In the genomic region with DNA sequence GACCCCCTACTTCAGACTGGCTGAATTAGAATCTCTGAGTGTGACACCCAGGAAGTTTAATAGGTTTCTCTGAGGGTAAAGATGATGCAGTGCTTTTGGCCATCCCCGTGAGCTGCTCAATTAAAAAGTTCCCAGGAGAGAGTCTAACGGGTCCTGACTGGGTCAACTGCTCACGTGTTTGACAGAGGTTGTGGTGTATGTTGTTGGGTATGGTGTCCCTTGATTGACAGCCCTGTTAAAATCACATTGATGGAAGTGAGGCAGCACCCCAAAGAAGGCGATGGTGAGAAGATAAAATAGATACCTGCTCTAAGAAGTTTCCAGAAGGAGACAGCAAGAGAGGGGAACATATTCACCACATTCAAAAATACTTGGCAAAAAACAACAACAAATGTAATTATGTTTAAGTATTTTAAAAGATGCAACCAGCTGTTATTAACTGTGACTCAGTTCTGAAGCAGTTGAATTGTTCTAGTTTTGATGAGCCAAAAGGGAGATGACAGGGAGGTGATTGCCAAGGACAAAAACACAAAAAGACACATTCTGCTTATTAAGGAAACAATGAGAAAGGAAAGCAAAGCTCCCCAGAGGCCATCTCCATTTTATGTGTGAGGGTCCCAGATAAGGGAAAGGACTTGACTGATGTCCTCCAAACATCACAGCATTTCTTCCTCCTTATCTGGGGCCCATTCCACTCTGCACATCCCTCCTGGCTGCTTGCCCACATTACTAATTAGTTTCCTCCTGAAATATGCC, we compare ENCODE assay signal across 1 cellular context.
TF ChIP-seq lines count a peak whose summit lies in the region.

No MANE protein-coding gene starts in this region.

TF ChIP-seq in K562, 482 proteins besides CTCF, POLR2A, EP300 and RAD21 (continued from another document and continues in another):
- TF ChIP-seq, protein P1, sequence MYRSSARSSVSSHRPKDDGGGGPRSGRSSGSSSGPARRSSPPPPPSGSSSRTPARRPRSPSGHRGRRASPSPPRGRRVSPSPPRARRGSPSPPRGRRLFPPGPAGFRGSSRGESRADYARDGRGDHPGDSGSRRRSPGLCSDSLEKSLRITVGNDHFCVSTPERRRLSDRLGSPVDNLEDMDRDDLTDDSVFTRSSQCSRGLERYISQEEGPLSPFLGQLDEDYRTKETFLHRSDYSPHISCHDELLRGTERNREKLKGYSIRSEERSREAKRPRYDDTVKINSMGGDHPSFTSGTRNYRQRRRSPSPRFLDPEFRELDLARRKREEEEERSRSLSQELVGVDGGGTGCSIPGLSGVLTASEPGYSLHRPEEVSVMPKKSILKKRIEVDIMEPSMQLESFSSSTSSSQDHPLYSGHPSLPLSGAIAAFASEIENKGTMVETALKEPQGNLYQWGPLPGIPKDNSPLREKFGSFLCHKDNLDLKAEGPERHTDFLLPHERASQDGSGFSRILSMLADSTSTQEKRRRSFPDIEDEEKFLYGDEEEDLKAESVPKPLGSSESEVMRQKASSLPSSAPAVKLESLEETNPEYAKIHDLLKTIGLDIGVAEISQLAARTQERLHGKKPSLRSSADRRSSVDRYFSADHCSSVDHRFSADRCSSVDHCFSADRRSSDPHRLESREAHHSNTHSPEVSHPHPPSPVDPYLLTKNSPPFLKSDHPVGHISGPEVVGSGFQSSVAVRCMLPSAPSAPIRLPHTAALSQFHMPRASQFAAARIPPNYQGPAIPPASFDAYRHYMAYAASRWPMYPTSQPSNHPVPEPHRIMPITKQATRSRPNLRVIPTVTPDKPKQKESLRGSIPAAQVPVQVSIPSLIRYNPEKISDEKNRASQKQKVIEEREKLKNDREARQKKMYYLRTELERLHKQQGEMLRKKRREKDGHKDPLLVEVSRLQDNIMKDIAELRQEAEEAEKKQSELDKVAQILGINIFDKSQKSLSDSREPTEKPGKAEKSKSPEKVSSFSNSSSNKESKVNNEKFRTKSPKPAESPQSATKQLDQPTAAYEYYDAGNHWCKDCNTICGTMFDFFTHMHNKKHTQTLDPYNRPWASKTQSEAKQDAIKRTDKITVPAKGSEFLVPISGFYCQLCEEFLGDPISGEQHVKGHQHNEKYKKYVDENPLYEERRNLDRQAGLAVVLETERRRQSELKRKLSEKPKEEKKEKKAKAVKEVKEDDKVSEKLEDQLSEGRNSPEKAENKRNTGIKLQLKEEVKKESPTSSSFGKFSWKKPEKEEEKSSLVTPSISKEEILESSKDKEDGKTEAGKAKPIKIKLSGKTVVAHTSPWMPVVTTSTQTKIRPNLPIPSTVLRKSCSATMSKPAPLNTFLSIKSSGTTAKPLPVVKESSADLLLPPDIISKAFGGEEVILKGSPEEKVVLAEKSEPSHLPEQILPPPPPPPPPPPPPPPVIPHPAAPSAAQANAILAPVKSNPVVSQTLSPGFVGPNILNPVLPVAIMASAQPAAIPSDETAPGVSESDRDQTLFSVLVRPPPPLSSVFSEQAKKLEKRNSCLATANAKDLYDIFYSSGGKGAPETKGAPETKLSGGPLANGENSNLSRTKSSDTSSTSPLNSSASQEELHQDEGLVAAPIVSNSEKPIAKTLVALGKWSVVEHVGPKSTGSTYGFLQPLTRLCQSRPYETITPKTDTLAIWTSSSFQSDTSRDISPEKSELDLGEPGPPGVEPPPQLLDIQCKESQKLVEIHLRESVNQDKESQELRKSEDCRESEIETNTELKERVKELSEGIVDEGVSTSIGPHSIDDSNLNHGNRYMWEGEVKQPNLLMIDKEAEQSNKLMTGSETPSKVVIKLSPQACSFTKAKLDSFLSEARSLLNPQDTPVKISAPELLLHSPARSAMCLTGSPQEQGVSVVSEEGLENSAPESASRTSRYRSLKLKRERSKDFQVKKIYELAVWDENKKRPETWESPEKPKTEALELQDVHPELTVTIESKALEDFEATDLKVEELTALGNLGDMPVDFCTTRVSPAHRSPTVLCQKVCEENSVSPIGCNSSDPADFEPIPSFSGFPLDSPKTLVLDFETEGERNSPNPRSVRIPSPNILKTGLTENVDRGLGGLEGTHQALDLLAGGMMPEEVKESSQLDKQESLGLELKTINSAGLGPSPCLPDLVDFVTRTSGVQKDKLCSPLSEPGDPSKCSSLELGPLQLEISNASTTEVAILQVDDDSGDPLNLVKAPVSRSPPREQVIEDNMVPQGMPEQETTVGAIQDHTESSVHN (IDR thresholded peaks at IDR 0.05; ENCODE audit: borderline replicate concordance in 1 of 2, low read depth in 1 of 2): no peak
- TF ChIP-seq ZNF707 (CRISPR knock-in tag; conservative IDR thresholded peaks at IDR 0.05) (no peak), PRPF4 (IDR thresholded peaks at IDR 0.05; ENCODE audit: insufficient read depth, low read depth, low read length, poor library complexity, severe bottlenecking) (no peak), PCBP1 (IDR thresholded peaks at IDR 0.05; ENCODE audit: low read depth, low read length, poor library complexity, severe bottlenecking) (no peak), ZBTB8A (IDR thresholded peaks at IDR 0.05; ENCODE audit: partially characterized antibody) (no peak), SRSF1 (IDR thresholded peaks at IDR 0.05; ENCODE audit: low read depth, low read length) (no peak), FOS (IDR thresholded peaks at IDR 0.05; ENCODE audit: extremely low read depth, insufficient read length) (no peak), ZNF780A (CRISPR knock-in tag; IDR thresholded peaks at IDR 0.05) (no peak), MCM5 (IDR thresholded peaks at IDR 0.05; ENCODE audit: low read depth) (no peak), TCFL5 (CRISPR knock-in tag; conservative IDR thresholded peaks at IDR 0.05) (no peak), CBFA2T3 (IDR thresholded peaks at IDR 0.05) (peak; percentile 92), NCOR1 (IDR thresholded peaks at IDR 0.05) (peak; percentile 78), GATA2 (CRISPR knock-in tag; IDR thresholded peaks at IDR 0.05) (peak; percentile 17; the same call in 1 of the 2 replicates), ILK (tag; IDR thresholded peaks at IDR 0.05; ENCODE audit: borderline replicate concordance, low read depth) (no peak), ETS2 (tag; IDR thresholded peaks at IDR 0.05; ENCODE audit: borderline replicate concordance, poor library complexity, severe bottlenecking) (no peak), ZC3H11A (IDR thresholded peaks at IDR 0.05; ENCODE audit: low read depth, low read length) (no peak), EGR1 (conservative IDR thresholded peaks at IDR 0.05) (no peak), TAF9B (IDR thresholded peaks at IDR 0.05; ENCODE audit: partially characterized antibody) (peak; percentile 14), CHD2 (IDR thresholded peaks at IDR 0.05; ENCODE audit: low read depth, low read length) (no peak), CREM (IDR thresholded peaks at IDR 0.05; ENCODE audit: low read depth) (no peak), TAL1 (IDR thresholded peaks at IDR 0.05) (peak; percentile 72), SOX6 (IDR thresholded peaks at IDR 0.05) (peak; percentile 93)
- TF ChIP-seq, protein P2, sequence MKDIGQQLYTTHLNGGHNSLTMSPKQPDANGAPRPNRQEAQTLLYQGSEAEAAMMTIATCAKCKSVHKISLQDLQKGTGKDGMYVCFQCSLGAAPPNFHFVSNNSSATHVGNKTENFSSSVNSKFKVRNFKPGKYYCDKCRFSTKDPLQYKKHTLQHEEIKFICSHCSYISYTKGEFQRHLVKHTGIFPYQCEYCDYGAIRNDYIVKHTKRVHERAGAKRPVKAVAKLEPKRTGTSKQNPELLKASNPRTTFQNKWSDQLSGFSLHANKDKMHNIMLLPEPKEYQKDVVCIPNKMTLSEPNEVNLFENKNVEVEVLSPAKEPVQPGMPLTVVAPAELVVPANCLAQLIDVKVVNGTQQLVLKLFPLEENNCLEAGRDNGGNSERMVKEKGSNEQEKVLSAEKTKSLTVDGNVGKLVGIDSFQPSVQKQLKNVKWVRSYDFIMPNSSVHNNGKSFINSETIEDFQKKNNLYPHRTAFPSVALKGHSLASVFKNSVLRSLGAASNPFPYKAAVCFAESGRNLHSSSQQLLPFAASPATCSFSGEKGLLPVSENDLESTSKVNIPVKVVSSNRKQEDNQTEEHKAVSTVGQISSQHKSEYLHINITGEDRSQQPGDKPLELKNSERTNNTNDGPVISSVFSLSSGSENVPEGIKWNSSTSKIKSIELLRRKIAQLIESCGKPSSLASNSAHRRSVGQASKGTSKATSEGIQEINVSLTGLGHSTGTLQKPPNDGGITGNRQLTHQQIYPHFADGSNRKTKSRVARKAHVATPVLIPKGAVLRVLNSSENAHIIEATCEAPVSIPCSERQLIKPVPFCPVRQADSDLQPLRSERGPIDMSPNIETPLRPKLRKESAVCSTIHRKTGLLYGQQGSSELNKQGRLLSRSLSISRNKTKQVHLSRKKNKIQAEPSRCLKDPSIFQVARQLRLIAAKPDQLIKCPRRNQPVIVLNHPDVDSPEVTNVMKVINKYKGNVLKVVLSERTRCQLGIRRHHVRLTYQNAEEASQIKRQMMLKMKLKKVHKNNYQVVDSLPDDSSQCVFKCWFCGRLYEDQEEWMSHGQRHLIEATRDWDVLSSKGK (CRISPR knock-in tag; IDR thresholded peaks at IDR 0.05): no peak
- TF ChIP-seq, protein P3, sequence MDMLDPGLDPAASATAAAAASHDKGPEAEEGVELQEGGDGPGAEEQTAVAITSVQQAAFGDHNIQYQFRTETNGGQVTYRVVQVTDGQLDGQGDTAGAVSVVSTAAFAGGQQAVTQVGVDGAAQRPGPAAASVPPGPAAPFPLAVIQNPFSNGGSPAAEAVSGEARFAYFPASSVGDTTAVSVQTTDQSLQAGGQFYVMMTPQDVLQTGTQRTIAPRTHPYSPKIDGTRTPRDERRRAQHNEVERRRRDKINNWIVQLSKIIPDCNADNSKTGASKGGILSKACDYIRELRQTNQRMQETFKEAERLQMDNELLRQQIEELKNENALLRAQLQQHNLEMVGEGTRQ (CRISPR knock-in tag; IDR thresholded peaks at IDR 0.05): no peak
- TF ChIP-seq, protein P4, sequence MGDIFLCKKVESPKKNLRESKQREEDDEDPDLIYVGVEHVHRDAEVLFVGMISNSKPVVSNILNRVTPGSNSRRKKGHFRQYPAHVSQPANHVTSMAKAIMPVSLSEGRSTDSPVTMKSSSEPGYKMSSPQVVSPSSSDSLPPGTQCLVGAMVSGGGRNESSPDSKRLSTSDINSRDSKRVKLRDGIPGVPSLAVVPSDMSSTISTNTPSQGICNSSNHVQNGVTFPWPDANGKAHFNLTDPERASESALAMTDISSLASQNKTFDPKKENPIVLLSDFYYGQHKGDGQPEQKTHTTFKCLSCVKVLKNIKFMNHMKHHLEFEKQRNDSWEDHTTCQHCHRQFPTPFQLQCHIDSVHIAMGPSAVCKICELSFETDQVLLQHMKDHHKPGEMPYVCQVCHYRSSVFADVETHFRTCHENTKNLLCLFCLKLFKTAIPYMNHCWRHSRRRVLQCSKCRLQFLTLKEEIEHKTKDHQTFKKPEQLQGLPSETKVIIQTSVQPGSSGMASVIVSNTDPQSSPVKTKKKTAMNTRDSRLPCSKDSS (IDR thresholded peaks at IDR 0.05; ENCODE audit: low read depth, partially characterized antibody): no peak
- TF ChIP-seq, protein P5, sequence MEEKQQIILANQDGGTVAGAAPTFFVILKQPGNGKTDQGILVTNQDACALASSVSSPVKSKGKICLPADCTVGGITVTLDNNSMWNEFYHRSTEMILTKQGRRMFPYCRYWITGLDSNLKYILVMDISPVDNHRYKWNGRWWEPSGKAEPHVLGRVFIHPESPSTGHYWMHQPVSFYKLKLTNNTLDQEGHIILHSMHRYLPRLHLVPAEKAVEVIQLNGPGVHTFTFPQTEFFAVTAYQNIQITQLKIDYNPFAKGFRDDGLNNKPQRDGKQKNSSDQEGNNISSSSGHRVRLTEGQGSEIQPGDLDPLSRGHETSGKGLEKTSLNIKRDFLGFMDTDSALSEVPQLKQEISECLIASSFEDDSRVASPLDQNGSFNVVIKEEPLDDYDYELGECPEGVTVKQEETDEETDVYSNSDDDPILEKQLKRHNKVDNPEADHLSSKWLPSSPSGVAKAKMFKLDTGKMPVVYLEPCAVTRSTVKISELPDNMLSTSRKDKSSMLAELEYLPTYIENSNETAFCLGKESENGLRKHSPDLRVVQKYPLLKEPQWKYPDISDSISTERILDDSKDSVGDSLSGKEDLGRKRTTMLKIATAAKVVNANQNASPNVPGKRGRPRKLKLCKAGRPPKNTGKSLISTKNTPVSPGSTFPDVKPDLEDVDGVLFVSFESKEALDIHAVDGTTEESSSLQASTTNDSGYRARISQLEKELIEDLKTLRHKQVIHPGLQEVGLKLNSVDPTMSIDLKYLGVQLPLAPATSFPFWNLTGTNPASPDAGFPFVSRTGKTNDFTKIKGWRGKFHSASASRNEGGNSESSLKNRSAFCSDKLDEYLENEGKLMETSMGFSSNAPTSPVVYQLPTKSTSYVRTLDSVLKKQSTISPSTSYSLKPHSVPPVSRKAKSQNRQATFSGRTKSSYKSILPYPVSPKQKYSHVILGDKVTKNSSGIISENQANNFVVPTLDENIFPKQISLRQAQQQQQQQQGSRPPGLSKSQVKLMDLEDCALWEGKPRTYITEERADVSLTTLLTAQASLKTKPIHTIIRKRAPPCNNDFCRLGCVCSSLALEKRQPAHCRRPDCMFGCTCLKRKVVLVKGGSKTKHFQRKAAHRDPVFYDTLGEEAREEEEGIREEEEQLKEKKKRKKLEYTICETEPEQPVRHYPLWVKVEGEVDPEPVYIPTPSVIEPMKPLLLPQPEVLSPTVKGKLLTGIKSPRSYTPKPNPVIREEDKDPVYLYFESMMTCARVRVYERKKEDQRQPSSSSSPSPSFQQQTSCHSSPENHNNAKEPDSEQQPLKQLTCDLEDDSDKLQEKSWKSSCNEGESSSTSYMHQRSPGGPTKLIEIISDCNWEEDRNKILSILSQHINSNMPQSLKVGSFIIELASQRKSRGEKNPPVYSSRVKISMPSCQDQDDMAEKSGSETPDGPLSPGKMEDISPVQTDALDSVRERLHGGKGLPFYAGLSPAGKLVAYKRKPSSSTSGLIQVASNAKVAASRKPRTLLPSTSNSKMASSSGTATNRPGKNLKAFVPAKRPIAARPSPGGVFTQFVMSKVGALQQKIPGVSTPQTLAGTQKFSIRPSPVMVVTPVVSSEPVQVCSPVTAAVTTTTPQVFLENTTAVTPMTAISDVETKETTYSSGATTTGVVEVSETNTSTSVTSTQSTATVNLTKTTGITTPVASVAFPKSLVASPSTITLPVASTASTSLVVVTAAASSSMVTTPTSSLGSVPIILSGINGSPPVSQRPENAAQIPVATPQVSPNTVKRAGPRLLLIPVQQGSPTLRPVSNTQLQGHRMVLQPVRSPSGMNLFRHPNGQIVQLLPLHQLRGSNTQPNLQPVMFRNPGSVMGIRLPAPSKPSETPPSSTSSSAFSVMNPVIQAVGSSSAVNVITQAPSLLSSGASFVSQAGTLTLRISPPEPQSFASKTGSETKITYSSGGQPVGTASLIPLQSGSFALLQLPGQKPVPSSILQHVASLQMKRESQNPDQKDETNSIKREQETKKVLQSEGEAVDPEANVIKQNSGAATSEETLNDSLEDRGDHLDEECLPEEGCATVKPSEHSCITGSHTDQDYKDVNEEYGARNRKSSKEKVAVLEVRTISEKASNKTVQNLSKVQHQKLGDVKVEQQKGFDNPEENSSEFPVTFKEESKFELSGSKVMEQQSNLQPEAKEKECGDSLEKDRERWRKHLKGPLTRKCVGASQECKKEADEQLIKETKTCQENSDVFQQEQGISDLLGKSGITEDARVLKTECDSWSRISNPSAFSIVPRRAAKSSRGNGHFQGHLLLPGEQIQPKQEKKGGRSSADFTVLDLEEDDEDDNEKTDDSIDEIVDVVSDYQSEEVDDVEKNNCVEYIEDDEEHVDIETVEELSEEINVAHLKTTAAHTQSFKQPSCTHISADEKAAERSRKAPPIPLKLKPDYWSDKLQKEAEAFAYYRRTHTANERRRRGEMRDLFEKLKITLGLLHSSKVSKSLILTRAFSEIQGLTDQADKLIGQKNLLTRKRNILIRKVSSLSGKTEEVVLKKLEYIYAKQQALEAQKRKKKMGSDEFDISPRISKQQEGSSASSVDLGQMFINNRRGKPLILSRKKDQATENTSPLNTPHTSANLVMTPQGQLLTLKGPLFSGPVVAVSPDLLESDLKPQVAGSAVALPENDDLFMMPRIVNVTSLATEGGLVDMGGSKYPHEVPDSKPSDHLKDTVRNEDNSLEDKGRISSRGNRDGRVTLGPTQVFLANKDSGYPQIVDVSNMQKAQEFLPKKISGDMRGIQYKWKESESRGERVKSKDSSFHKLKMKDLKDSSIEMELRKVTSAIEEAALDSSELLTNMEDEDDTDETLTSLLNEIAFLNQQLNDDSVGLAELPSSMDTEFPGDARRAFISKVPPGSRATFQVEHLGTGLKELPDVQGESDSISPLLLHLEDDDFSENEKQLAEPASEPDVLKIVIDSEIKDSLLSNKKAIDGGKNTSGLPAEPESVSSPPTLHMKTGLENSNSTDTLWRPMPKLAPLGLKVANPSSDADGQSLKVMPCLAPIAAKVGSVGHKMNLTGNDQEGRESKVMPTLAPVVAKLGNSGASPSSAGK (IDR thresholded peaks at IDR 0.05): no peak
